Comparison of ENCODE assay signal across 13 cellular contexts in the genomic region with DNA sequence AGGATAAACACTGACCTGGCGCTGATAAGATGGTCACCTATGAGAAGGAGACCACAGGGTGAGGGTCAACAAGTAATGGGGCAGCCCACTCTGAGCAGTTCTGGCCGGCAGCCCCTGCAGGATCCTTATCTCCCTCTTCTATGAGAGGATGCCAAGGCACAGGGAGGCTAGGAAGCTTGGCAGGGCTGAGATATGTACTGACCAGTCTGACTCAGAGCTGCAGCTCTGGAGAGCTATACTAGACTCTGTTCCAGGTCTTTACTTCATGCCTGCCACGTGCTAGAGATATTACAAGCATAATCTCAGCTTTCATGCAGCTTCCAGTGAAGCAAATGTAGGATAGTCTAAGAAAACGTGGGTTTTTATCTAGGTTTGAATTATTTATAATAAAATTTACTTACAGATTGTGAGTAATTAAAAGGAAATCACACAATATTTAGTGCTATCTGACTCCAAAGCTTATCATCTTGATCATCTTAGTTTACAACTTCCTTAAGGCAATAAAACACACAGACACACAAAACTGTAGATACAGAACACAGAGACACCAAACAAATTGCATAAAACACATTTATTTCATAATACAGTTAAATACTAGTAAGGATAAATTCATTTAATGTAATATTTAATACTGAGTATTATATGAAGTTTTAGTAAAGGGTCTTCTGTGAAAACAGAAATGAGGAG. TPM values are rescaled to one million over a fixed set of nuclear protein-coding genes. Genes with fewer than 3 reads are reported as not detected.
DNase-seq lines count a peak whose midpoint lies in the region; ATAC-seq and TF ChIP-seq lines count a peak whose summit lies in the region.
"Had no signal": no experiment of that assay in that cellular context is flagged by ENCODE, and none has a peak within 500 bp of the region (broad histone marks: within the 10 kb centered on the region; RNA-seq: fewer than 3 reads in every experiment).

No MANE protein-coding gene starts in this region.

- peak overlapping the region; percentile 21 for H3K9ac ChIP-seq in adipocyte (ENCODE audit: low read length)

- no peaks in the 10 kb centered on the region for H3K9me3 Mint-ChIP-seq in activated CD4-positive, alpha-beta T cell treated with anti-CD3 and anti-CD28 coated beads, Interleukin-2, amount 10 ng/mL, durations not matched to agents 24 days and 14 days

- H3K36me3 ChIP-seq in adipocyte (ENCODE audit: control insufficient read depth, insufficient read depth, low read length, severe bottlenecking) (peaks cover 51% of the 10 kb centered on the region), thoracic aorta (peaks cover 22% of the 10 kb centered on the region)
- H3K36me3 ChIP-seq in effector memory CD4-positive, alpha-beta T cell (ENCODE audit: control insufficient read depth, insufficient read depth, low read length): peaks cover 60% of the 10 kb centered on the region

- CTCF ChIA-PET in RWPE1 (lab: Yijun Ruan, JAX): interaction anchor here (0.5 to 0.7 kb wide), 2 partner anchors 129 to 531 kb away, joined by 3 to 5 read pairs; no protein-coding TSS in a partner anchor

- H3K36me3 Mint-ChIP-seq in activated CD4-positive, alpha-beta T cell treated with anti-CD3 and anti-CD28 coated beads, Interleukin-2, amount 10 ng/mL, durations not matched to agents 24 days and 14 days (ENCODE audit: low read depth): peaks cover 58% of the 10 kb centered on the region

- ATAC-seq in left ventricle myocardium superior (peak; percentile 64), thoracic aorta (ENCODE audit: insufficient number of reproducible peaks, low FRiP score, low read depth) (peak; percentile 42), HG02870 (IDR thresholded peaks at IDR 0.05; ENCODE audit: unreplicated experiment) (no peak)

- no peaks in the 10 kb centered on the region for H3K27me3 ChIP-seq in adipocyte (replicated peaks; ENCODE audit: control insufficient read depth, insufficient read depth, low read length)
- no peaks in the 10 kb centered on the region for H3K27me3 ChIP-seq in thoracic aorta (replicated peaks; ENCODE audit: insufficient read depth)
- no peaks in the 10 kb centered on the region for H3K27me3 ChIP-seq in effector memory CD4-positive, alpha-beta T cell (replicated peaks; ENCODE audit: control insufficient read depth, insufficient read depth, low read length, poor library complexity, severe bottlenecking)

- H3K4me3 ChIP-seq in adipocyte (ENCODE audit: low read length) (no peak overlapping the region), thoracic aorta (no peak overlapping the region)
- no peak overlapping the region for H3K4me3 ChIP-seq in effector memory CD4-positive, alpha-beta T cell (ENCODE audit: insufficient read depth, low read depth, low read length, poor library complexity, severe bottlenecking)
- H3K4me3 ChIP-seq: smooth muscle cell had no signal

- H3K27ac Mint-ChIP-seq in activated CD4-positive, alpha-beta T cell treated with anti-CD3 and anti-CD28 coated beads, Interleukin-2, amount 10 ng/mL, durations not matched to agents 24 days and 14 days: peak overlapping the region; percentile 60

- H3K4me1 Mint-ChIP-seq in activated CD4-positive, alpha-beta T cell treated with anti-CD3 and anti-CD28 coated beads, Interleukin-2, amount 10 ng/mL, durations not matched to agents 24 days and 14 days: peaks cover 20% of the 10 kb centered on the region

- H3K4me1 ChIP-seq in adipocyte (ENCODE audit: control insufficient read depth, insufficient read depth, low read length): peaks cover 26% of the 10 kb centered on the region
- H3K4me1 ChIP-seq in thoracic aorta (ENCODE audit: control insufficient read depth in 1 of 2, low read depth in 2 of 2): peaks cover 0 to 17% of the 10 kb centered on the region in 2 donors
- H3K4me1 ChIP-seq in effector memory CD4-positive, alpha-beta T cell (ENCODE audit: control insufficient read depth, insufficient read depth, low read length, poor library complexity, severe bottlenecking): peaks cover 3% of the 10 kb centered on the region

- TF ChIP-seq CTCF in thoracic aorta (IDR thresholded peaks at IDR 0.05): no peak
- TF ChIP-seq CTCF in RWPE1 (conservative IDR thresholded peaks at IDR 0.05; ENCODE audit: low read depth): no peak

- H3K9me3 ChIP-seq in adipocyte (ENCODE audit: control insufficient read depth, low read length) (no peaks in the 10 kb centered on the region), thoracic aorta (no peaks in the 10 kb centered on the region)
- no peaks in the 10 kb centered on the region for H3K9me3 ChIP-seq in effector memory CD4-positive, alpha-beta T cell (ENCODE audit: control insufficient read depth, low read length)

- no peak overlapping the region for H3K27ac ChIP-seq in thoracic aorta
- no peak overlapping the region for H3K27ac ChIP-seq in effector memory CD4-positive, alpha-beta T cell (ENCODE audit: insufficient read depth, low read length, poor library complexity, severe bottlenecking)
- H3K27ac ChIP-seq in RWPE1: no peak overlapping the region

- POLR2A ChIA-PET in RWPE1 (lab: Yijun Ruan, JAX; ENCODE audit: low non-redundant PET): no interaction called here

- H3K27me3 Mint-ChIP-seq in activated CD4-positive, alpha-beta T cell treated with anti-CD3 and anti-CD28 coated beads, Interleukin-2, amount 10 ng/mL, durations not matched to agents 24 days and 14 days: no peaks in the 10 kb centered on the region

- DNase-seq in activated CD4-positive, alpha-beta T cell treated with anti-CD3 and anti-CD28 coated beads, Interleukin-2, amount 10 ng/mL, durations not matched to agents 24 days and 14 days: no peak
- DNase-seq in activated CD4-positive, alpha-beta T cell treated with anti-CD3 and anti-CD28 coated beads, Interleukin-2, amount 50 U/mL, for 4 hours: no peak
- DNase-seq in adipocyte (ENCODE audit: low read depth): peak; percentile 53
- no peak for DNase-seq in left ventricle myocardium superior
- DNase-seq in thoracic aorta (ENCODE audit: low spot score): no peak
- DNase-seq in effector memory CD4-positive, alpha-beta T cell: no peak
- no peak for DNase-seq in RWPE1 (ENCODE audit: low spot score)
- DNase-seq: ACHN; cortex of kidney; NCI-H146; stimulated activated CD8-positive, alpha-beta memory T cell treated with anti-CD3 and anti-CD28 coated beads, Interleukin-4, amount 100 ng/mL, for 48 hours had no signal

- intact Hi-C loops in activated CD4-positive, alpha-beta T cell treated with anti-CD3 and anti-CD28 coated beads, Interleukin-2, amount 10 ng/mL, durations not matched to agents 24 days and 14 days (cut with micrococcal nuclease): no loop called here
- intact Hi-C loops in left ventricle myocardium superior (cut with micrococcal nuclease): no loop called here

- no peak overlapping the region for H3K4me3 Mint-ChIP-seq in activated CD4-positive, alpha-beta T cell treated with anti-CD3 and anti-CD28 coated beads, Interleukin-2, amount 10 ng/mL, durations not matched to agents 24 days and 14 days

RNA-seq across cellular contexts. Expression of gene GIT2, which starts 32.3 kb away (rescaled TPM):
- total RNA-seq in activated CD4-positive, alpha-beta T cell treated with anti-CD3 and anti-CD28 coated beads, Interleukin-2, amount 10 ng/mL, durations not matched to agents 24 days and 14 days: 87.1 and 88.6 TPM in 2 replicates
- total RNA-seq in left ventricle myocardium superior (41.4 TPM), thoracic aorta (10 to 100 TPM; 45.2 to 71.5 TPM)

RNA-seq across cellular contexts. Expression of gene ANKRD13A, which starts 35.3 kb away (rescaled TPM):
- 60.6 and 62.5 TPM in 2 replicates for total RNA-seq in activated CD4-positive, alpha-beta T cell treated with anti-CD3 and anti-CD28 coated beads, Interleukin-2, amount 10 ng/mL, durations not matched to agents 24 days and 14 days
- total RNA-seq in left ventricle myocardium superior (24.4 TPM), thoracic aorta (10 to 100 TPM; 69.1 to 83.7 TPM)
